Comparison of ENCODE assay signal across 38 cellular contexts in the genomic region with DNA sequence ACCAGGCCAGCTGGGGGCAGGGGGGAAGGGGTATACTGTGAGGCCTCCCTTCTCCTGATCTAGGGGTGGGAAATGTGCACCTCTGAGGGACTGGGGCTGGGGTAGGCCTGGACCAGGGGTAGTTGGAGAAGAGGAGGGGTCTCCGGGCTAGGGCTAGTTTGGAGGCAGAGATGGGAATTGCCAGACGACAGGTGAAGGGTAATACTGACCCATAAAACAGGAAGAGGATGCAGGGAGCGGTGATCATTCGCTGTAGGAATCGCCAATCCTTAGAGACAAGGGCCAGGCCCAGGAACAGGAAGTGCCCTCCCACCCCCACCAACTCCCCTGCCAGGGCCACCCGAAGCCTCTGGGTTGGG. TPM values are rescaled to one million over a fixed set of nuclear protein-coding genes. Genes with fewer than 3 reads are reported as not detected.
"Had no signal": no experiment of that assay in that cellular context is flagged by ENCODE, and none has a peak within 500 bp of the region (broad histone marks: within the 10 kb centered on the region; RNA-seq: fewer than 3 reads in every experiment).

No MANE protein-coding gene starts in this region.

- H3K27me3 ChIP-seq: ovary, right atrium auricular region, testis, thyroid gland, uterus had no signal

- ATAC-seq: left colon; left lung; natural killer cell; right lobe of liver; stimulated activated memory B cell treated with anti-CD40 and anti-IgM and Interleukin-4, amounts not matched to agents 10 μg/mL and 1 μg/mL and 100 μg/mL, for 72 hours; stimulated activated naive CD8-positive, alpha-beta T cell treated with anti-CD3 and anti-CD28 coated beads, Interleukin-15, Interleukin-2, amounts not matched to agents 100 U/mL and 50 U/mL, for 24 hours had no signal

- H3K4me3 ChIP-seq: left lung, lower lobe of right lung, neural progenitor cell, ovary, right atrium auricular region, right lobe of liver, smooth muscle cell, stomach, testis, thyroid gland, uterus had no signal

- H2AFZ ChIP-seq: neural progenitor cell had no signal

- H3K4me1 Mint-ChIP-seq: stimulated activated memory B cell treated with anti-CD40 and anti-IgM and Interleukin-4, amounts not matched to agents 10 μg/mL and 1 μg/mL and 100 μg/mL, for 72 hours had no signal

- DNase-seq: hippocampal formation; immature natural killer cell; kidney; left colon; left lung; lower lobe of right lung; mammary epithelial cell; mesenchymal stem cell; naive B cell; natural killer cell; nephron progenitor cell; occipital lobe; ovary; stimulated activated CD4-positive, alpha-beta T cell treated with anti-CD3 and anti-CD28 coated beads, Interleukin-1b, Interleukin-23, amount 100 ng/mL, for 48 hours; stimulated activated CD4-positive, alpha-beta T cell treated with anti-CD3 and anti-CD28 coated beads, Interleukin-2, amount 100 ng/mL, for 48 hours; stimulated activated CD4-positive, alpha-beta T cell treated with anti-CD3 and anti-CD28 coated beads, Interleukin-4, amount 100 ng/mL, for 4 hours; stimulated activated CD8-positive, alpha-beta memory T cell treated with anti-CD3 and anti-CD28 coated beads, Interleukin-4, amount 100 ng/mL, for 48 hours; stimulated activated naive CD8-positive, alpha-beta T cell treated with anti-CD3 and anti-CD28 coated beads, Interleukin-15, Interleukin-2, amounts not matched to agents 100 U/mL and 50 U/mL, for 24 hours; stomach; testis; thyroid gland; trophoblast cell; uterus had no signal

- H3K9me3 Mint-ChIP-seq: mesothelial cell of epicardium, natural killer cell had no signal

- H3K4me3 Mint-ChIP-seq: immature natural killer cell; mesothelial cell of epicardium; natural killer cell; nephron progenitor cell; neural progenitor cell; stimulated activated memory B cell treated with anti-CD40 and anti-IgM and Interleukin-4, amounts not matched to agents 10 μg/mL and 1 μg/mL and 100 μg/mL, for 72 hours had no signal

- H3K4me2 ChIP-seq: neural progenitor cell, smooth muscle cell had no signal

- FAIRE-seq: islet of Langerhans, kidney had no signal

- H3K27ac ChIP-seq: left lung, lower lobe of right lung, neural progenitor cell, neutrophil, ovary, right atrium auricular region, right lobe of liver, stomach, testis, thyroid gland, uterus had no signal

- H3K9me3 ChIP-seq: left lung, lower lobe of right lung, neutrophil, ovary, right atrium auricular region, right lobe of liver, stomach, testis, thyroid gland, uterus had no signal

- H3K36me3 Mint-ChIP-seq: immature natural killer cell; mesothelial cell of epicardium; natural killer cell; stimulated activated memory B cell treated with anti-CD40 and anti-IgM and Interleukin-4, amounts not matched to agents 10 μg/mL and 1 μg/mL and 100 μg/mL, for 72 hours had no signal

- H3K4me1 ChIP-seq: uterus had no signal

- H3K27ac Mint-ChIP-seq: immature natural killer cell; mesothelial cell of epicardium; natural killer cell; progenitor cell of endocrine pancreas; stimulated activated memory B cell treated with anti-CD40 and anti-IgM and Interleukin-4, amounts not matched to agents 10 μg/mL and 1 μg/mL and 100 μg/mL, for 72 hours had no signal

- H3K9ac ChIP-seq: neural progenitor cell had no signal

- H3K36me3 ChIP-seq: left lung, lower lobe of right lung, neural progenitor cell, neutrophil, ovary, right atrium auricular region, right lobe of liver, thyroid gland, uterus had no signal

RNA-seq across cellular contexts. Expression of a gene that starts 16.7 kb away (rescaled TPM):
- total RNA-seq: mononuclear cell, natural killer cell, pulmonary artery endothelial cell had no signal
- polyA plus RNA-seq: immature natural killer cell had no signal

RNA-seq across cellular contexts. Expression of a gene that starts 24.3 kb away (rescaled TPM):
- total RNA-seq: kidney, left colon, left lung, liver, lower lobe of right lung, mammary epithelial cell, mesothelial cell of epicardium, mononuclear cell, natural killer cell, occipital lobe, ovary, progenitor cell of endocrine pancreas, pulmonary artery endothelial cell, renal cortical epithelial cell, right atrium auricular region, right lobe of liver, skeletal muscle tissue, smooth muscle cell, stomach, thyroid gland, ureter, uterus had no signal
- polyA plus RNA-seq: immature natural killer cell, liver, mammary epithelial cell, ovary, smooth muscle cell, stomach had no signal

RNA-seq across cellular contexts. Expression of a gene that starts 28.6 kb away (rescaled TPM):
- total RNA-seq: mammary epithelial cell, mesothelial cell of epicardium, progenitor cell of endocrine pancreas, pulmonary artery endothelial cell, renal cortical epithelial cell, right atrium auricular region, smooth muscle cell had no signal
- polyA plus RNA-seq: mammary epithelial cell had no signal
